In genomic region chr16:79348521-79349306, GRCh38 we compare ENCODE assay signal across 15 cellular contexts.
DNase-seq lines count a peak whose midpoint lies in the region; ATAC-seq lines count a peak whose summit lies in the region.
"Had no signal": no experiment of that assay in that cellular context is flagged by ENCODE, and none has a peak within 500 bp of the region (broad histone marks: within the 10 kb centered on the region; RNA-seq: fewer than 3 reads in every experiment).

No MANE protein-coding gene starts in this region.

- ATAC-seq in activated T-helper 17 cell treated with anti-CD3 and anti-CD28 coated beads, Interleukin-2, amount 50 U/mL, for 72 hours (replicated peaks), result peak; percentile 89
- ATAC-seq in GM21737 (IDR thresholded peaks at IDR 0.05; ENCODE audit: unreplicated experiment), result no peak
- ATAC-seq: A549 had no signal

- H3K4me1 Mint-ChIP-seq in activated T-helper 17 cell treated with anti-CD3 and anti-CD28 coated beads, Interleukin-2, amount 50 U/mL, for 72 hours, result peaks cover 12% of the 10 kb centered on the region

- peak overlapping the region; percentile 66 for H3K27ac Mint-ChIP-seq in activated T-helper 17 cell treated with anti-CD3 and anti-CD28 coated beads, Interleukin-2, amount 50 U/mL, for 72 hours

- no peaks in the 10 kb centered on the region for H3K27me3 Mint-ChIP-seq in activated T-helper 17 cell treated with anti-CD3 and anti-CD28 coated beads, Interleukin-2, amount 50 U/mL, for 72 hours
- H3K27me3 Mint-ChIP-seq: CD4-positive, alpha-beta memory T cell had no signal

- DNase-seq in activated T-cell treated with anti-CD3 and anti-CD28 coated beads for 48 hours (ENCODE audit: low read depth), result peak; percentile 12
- DNase-seq in activated T-cell treated with anti-CD3 and anti-CD28 coated beads, Interleukin-2, amount 50 U/mL, for 1 hour, result no peak
- DNase-seq in stimulated activated CD4-positive, alpha-beta T cell treated with anti-CD3 and anti-CD28 coated beads, Interleukin-15, amount 100 ng/mL, for 48 hours (ENCODE audit: low read depth in 2 of 2), result peak; percentile 16 to 19
- DNase-seq in stimulated activated CD4-positive, alpha-beta T cell treated with anti-CD3 and anti-CD28 coated beads, Interleukin-4, amount 100 ng/mL, for 4 hours, result no peak
- DNase-seq: BE2C; CD4-positive, alpha-beta memory T cell; COR-L47; DMS153; DND-41; GDM1; GOT3; H9 had no signal

- H3K9me3 Mint-ChIP-seq in activated T-helper 17 cell treated with anti-CD3 and anti-CD28 coated beads, Interleukin-2, amount 50 U/mL, for 72 hours, result no peaks in the 10 kb centered on the region
- H3K9me3 Mint-ChIP-seq: CD4-positive, alpha-beta memory T cell; H9 had no signal

- no peaks in the 10 kb centered on the region for H3K36me3 Mint-ChIP-seq in activated T-helper 17 cell treated with anti-CD3 and anti-CD28 coated beads, Interleukin-2, amount 50 U/mL, for 72 hours (ENCODE audit: low read depth)
- H3K36me3 Mint-ChIP-seq: CD4-positive, alpha-beta memory T cell had no signal

- H3K4me3 Mint-ChIP-seq in activated T-helper 17 cell treated with anti-CD3 and anti-CD28 coated beads, Interleukin-2, amount 50 U/mL, for 72 hours, result no peak overlapping the region
- H3K4me3 Mint-ChIP-seq: CD4-positive, alpha-beta memory T cell; H9 had no signal

Comparison
In these comparisons a context has a peak if more than half of its experiments do, and no peak if none do; other contexts are left out.
1. DNase-seq: peak in activated T-cell treated with anti-CD3 and anti-CD28 coated beads for 48 hours (single experiment) and stimulated activated CD4-positive, alpha-beta T cell treated with anti-CD3 and anti-CD28 coated beads, Interleukin-15, amount 100 ng/mL, for 48 hours (2 of 2); none in activated T-cell treated with anti-CD3 and anti-CD28 coated beads, Interleukin-2, amount 50 U/mL, for 1 hour (single experiment) and stimulated activated CD4-positive, alpha-beta T cell treated with anti-CD3 and anti-CD28 coated beads, Interleukin-4, amount 100 ng/mL, for 4 hours (0 of 2).